19 cellular contexts compared by ENCODE assay signal in the genomic region with DNA sequence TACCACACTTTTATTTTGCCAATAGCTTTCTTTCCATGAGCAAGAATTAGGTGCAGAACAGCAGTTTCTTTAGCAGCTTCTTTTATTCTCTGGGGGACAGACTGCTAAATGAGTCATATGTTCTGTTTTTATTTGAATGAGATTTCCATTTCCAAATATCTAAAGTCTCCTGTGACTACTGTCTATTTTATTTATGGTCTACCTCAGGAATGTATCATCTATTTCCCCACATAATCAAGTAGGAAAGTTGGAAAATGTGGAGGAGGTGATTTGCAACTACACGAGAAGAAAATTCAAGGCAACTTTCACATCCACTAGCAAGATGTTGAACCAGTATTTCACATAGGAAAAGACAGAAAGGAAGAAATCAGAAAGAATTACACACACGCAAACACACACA.
DNase-seq lines count a peak whose midpoint lies in the region; FAIRE-seq and TF ChIP-seq lines count a peak whose summit lies in the region.
"Had no signal": no experiment of that assay in that cellular context is flagged by ENCODE, and none has a peak within 500 bp of the region (broad histone marks: within the 10 kb centered on the region; RNA-seq: fewer than 3 reads in every experiment).

No MANE protein-coding gene starts in this region.

- H3K27ac ChIP-seq in GM23248: no peak overlapping the region
- H3K27ac ChIP-seq in astrocyte (ENCODE audit: low read depth, low read length): no peak overlapping the region
- no peak overlapping the region for H3K27ac ChIP-seq in trophoblast cell (ENCODE audit: low read depth, low read length)

- H2BK12ac ChIP-seq in trophoblast cell (ENCODE audit: low read length): no peak overlapping the region

- no peaks in the 10 kb centered on the region for H4K20me1 ChIP-seq in GM23248 (ENCODE audit: insufficient read depth)
- no peaks in the 10 kb centered on the region for H4K20me1 ChIP-seq in astrocyte (ENCODE audit: insufficient read depth, low read length)

- H2AFZ ChIP-seq in GM23248 (no peak overlapping the region), astrocyte (ENCODE audit: low read depth, low read length) (no peak overlapping the region), trophoblast cell (ENCODE audit: insufficient read depth, low read length, poor library complexity) (no peak overlapping the region)

- no peak overlapping the region for H3K23ac ChIP-seq in trophoblast cell (ENCODE audit: low read length)

- no peaks in the 10 kb centered on the region for H3K79me2 ChIP-seq in GM23248 (ENCODE audit: insufficient read depth)
- no peaks in the 10 kb centered on the region for H3K79me2 ChIP-seq in astrocyte (ENCODE audit: insufficient read depth, low read length)
- H3K79me2 ChIP-seq in trophoblast cell (ENCODE audit: control insufficient read depth, insufficient read depth, low read length, poor library complexity): no peaks in the 10 kb centered on the region

- FAIRE-seq in astrocyte (lab: Jason Lieb, UNC): no peak
- FAIRE-seq: G401.6, GM12891, GM19239 had no signal

- H3K9me2 ChIP-seq in GM23248 (ENCODE audit: insufficient read depth): no peaks in the 10 kb centered on the region

- H3K4me2 ChIP-seq in GM23248 (ENCODE audit: unreplicated experiment): no peak overlapping the region
- peak overlapping the region; percentile 52 for H3K4me2 ChIP-seq in astrocyte (ENCODE audit: low read length)
- no peak overlapping the region for H3K4me2 ChIP-seq in trophoblast cell (ENCODE audit: low read length)

- H4K12ac ChIP-seq in trophoblast cell (ENCODE audit: low read depth, low read length): no peak overlapping the region

- no peak overlapping the region for H2BK5ac ChIP-seq in trophoblast cell (ENCODE audit: low read depth, low read length, poor library complexity)

- no peak overlapping the region for H3K14ac ChIP-seq in trophoblast cell (ENCODE audit: low read length)

- no peak overlapping the region for H4K8ac ChIP-seq in trophoblast cell (ENCODE audit: low read depth, low read length)

- H3K9me3 Mint-ChIP-seq in astrocyte (ENCODE audit: unreplicated experiment) (no peaks in the 10 kb centered on the region), osteocyte (ENCODE audit: unreplicated experiment) (no peaks in the 10 kb centered on the region)
- H3K9me3 Mint-ChIP-seq: CD4-positive, CD25-positive, alpha-beta regulatory T cell had no signal

- H3K4me1 ChIP-seq in GM23248 (ENCODE audit: insufficient read depth) (no peaks in the 10 kb centered on the region), astrocyte (ENCODE audit: insufficient read depth, low read length) (peaks cover 6% of the 10 kb centered on the region), trophoblast cell (ENCODE audit: control insufficient read depth in 1 of 2, insufficient read depth in 2 of 2, low read length in 2 of 2) (no peaks in the 10 kb centered on the region)

- DNase-seq in GM23248: peak; percentile 2
- peak; percentile 57 for DNase-seq in astrocyte (ENCODE audit: low read depth)
- peak; percentile 57 for DNase-seq in fibroblast of gingiva (ENCODE audit: low read depth)
- no peak for DNase-seq in osteocyte (ENCODE audit: extremely low spot score, unreplicated experiment)
- no peak for DNase-seq in activated T-cell treated with anti-CD3 and anti-CD28 coated beads, Interleukin-2, amount 50 U/mL, for 1 hour
- DNase-seq in stimulated activated CD4-positive, alpha-beta T cell treated with anti-CD3 and anti-CD28 coated beads, Interleukin-2, amount 100 ng/mL, for 24 hours: no peak
- no peak for DNase-seq in posterior cingulate gyrus
- DNase-seq in trophoblast cell: no peak
- DNase-seq: ACHN; Calu3; CD4-positive, CD25-positive, alpha-beta regulatory T cell; DMS79; HCEC 1CT; NCI-H1092; NCI-H2107; NCI-H748 treated with DMSO at 0.1 percent for 48 hours had no signal

- peaks cover 27% of the 10 kb centered on the region for H3K4me1 Mint-ChIP-seq in astrocyte (ENCODE audit: low read depth, unreplicated experiment)
- H3K4me1 Mint-ChIP-seq in osteocyte (ENCODE audit: unreplicated experiment): peaks cover 41% of the 10 kb centered on the region
- H3K4me1 Mint-ChIP-seq: CD4-positive, CD25-positive, alpha-beta regulatory T cell had no signal

- in situ Hi-C loops in GM23248 (cut with MboI): no loop called here

- H3K4me3 ChIP-seq in GM23248: no peak overlapping the region
- H3K4me3 ChIP-seq in astrocyte (ENCODE audit: insufficient read depth, low read depth, low read length): no peak overlapping the region
- H3K4me3 ChIP-seq in trophoblast cell (ENCODE audit: low read depth, low read length): no peak overlapping the region

- no peak overlapping the region for H3K4ac ChIP-seq in trophoblast cell (ENCODE audit: low read depth, low read length)

- H3K36me3 ChIP-seq in GM23248 (ENCODE audit: low read depth) (no peaks in the 10 kb centered on the region), astrocyte (ENCODE audit: insufficient read depth, low read length) (no peaks in the 10 kb centered on the region), trophoblast cell (ENCODE audit: control insufficient read depth in 1 of 2, insufficient read depth in 2 of 2, low read length in 2 of 2) (no peaks in the 10 kb centered on the region)

- no peak overlapping the region for H3K18ac ChIP-seq in trophoblast cell (ENCODE audit: low read length)

- H2BK120ac ChIP-seq in trophoblast cell (ENCODE audit: insufficient read depth, low read length, poor library complexity): no peak overlapping the region

- TF ChIP-seq CTCF in astrocyte (IDR thresholded peaks at IDR 0.05; ENCODE audit: insufficient read depth, low read depth, low read length) (no peak), osteocyte (IDR thresholded peaks at IDR 0.05) (no peak)

- H3K79me1 ChIP-seq in trophoblast cell (ENCODE audit: low read length): no peaks in the 10 kb centered on the region

- no peaks in the 10 kb centered on the region for H3F3A ChIP-seq in GM23248 (ENCODE audit: insufficient read depth)

- no peak overlapping the region for H3K9ac ChIP-seq in GM23248
- H3K9ac ChIP-seq in astrocyte (ENCODE audit: low read length): no peak overlapping the region
- no peak overlapping the region for H3K9ac ChIP-seq in trophoblast cell (ENCODE audit: low read length)

- no peak overlapping the region for H2AK5ac ChIP-seq in trophoblast cell (ENCODE audit: low read length)

- H3K4me3 Mint-ChIP-seq in astrocyte (ENCODE audit: unreplicated experiment): no peak overlapping the region
- H3K4me3 Mint-ChIP-seq in osteocyte (ENCODE audit: unreplicated experiment): no peak overlapping the region
- H3K4me3 Mint-ChIP-seq: CD4-positive, CD25-positive, alpha-beta regulatory T cell had no signal

- H3K27ac Mint-ChIP-seq in astrocyte (ENCODE audit: unreplicated experiment) (no peak overlapping the region), osteocyte (ENCODE audit: unreplicated experiment) (peak overlapping the region; percentile 64)
- H3K27ac Mint-ChIP-seq: CD4-positive, CD25-positive, alpha-beta regulatory T cell had no signal

- no peak overlapping the region for H4K91ac ChIP-seq in trophoblast cell (ENCODE audit: low read depth, low read length)

- intact Hi-C loops in posterior cingulate gyrus (cut with DNase I): no loop called here

- H3K27me3 ChIP-seq in GM23248 (replicated peaks; ENCODE audit: insufficient read depth) (no peaks in the 10 kb centered on the region), astrocyte (ENCODE audit: insufficient read depth, low read length) (no peaks in the 10 kb centered on the region), trophoblast cell (ENCODE audit: insufficient read depth, low read length) (no peaks in the 10 kb centered on the region)

- H3K9me3 ChIP-seq in GM23248 (ENCODE audit: low read depth) (no peaks in the 10 kb centered on the region), astrocyte (ENCODE audit: insufficient read depth, low read depth, low read length) (no peaks in the 10 kb centered on the region), trophoblast cell (ENCODE audit: insufficient read depth, low read depth, low read length) (no peaks in the 10 kb centered on the region)

- H3K27me3 Mint-ChIP-seq in astrocyte (ENCODE audit: low read depth, unreplicated experiment) (no peaks in the 10 kb centered on the region), osteocyte (ENCODE audit: unreplicated experiment) (no peaks in the 10 kb centered on the region)

- H3K36me3 Mint-ChIP-seq in astrocyte (ENCODE audit: low read depth, unreplicated experiment) (no peaks in the 10 kb centered on the region), osteocyte (ENCODE audit: unreplicated experiment) (no peaks in the 10 kb centered on the region)
- H3K36me3 Mint-ChIP-seq: CD4-positive, CD25-positive, alpha-beta regulatory T cell had no signal

- 27 to 35% methylated on average over 2 of the region's 2 CpGs for WGBS in GM23248 (ENCODE audit: low coverage in 1 of 2, low lambda C conversion rate in 2 of 2, missing lambda C conversion rate in 2 of 2), 2 experiments
- WGBS in trophoblast cell (ENCODE audit: extremely low coverage, insufficient coverage, insufficient read length): no CpG with 5 or more reads among the region's 2 CpGs

Comparison
In these comparisons a context has a peak if more than half of its experiments do, and no peak if none do; other contexts are left out.
1. DNase-seq: peak in GM23248 (single experiment), astrocyte (single experiment) and fibroblast of gingiva (single experiment); none in osteocyte (single experiment), activated T-cell treated with anti-CD3 and anti-CD28 coated beads, Interleukin-2, amount 50 U/mL, for 1 hour (single experiment), stimulated activated CD4-positive, alpha-beta T cell treated with anti-CD3 and anti-CD28 coated beads, Interleukin-2, amount 100 ng/mL, for 24 hours (0 of 2), posterior cingulate gyrus (0 of 10) and trophoblast cell (0 of 2).